8 cellular contexts compared by ENCODE assay signal in genomic region chr17:63405741-63406261, GRCh38. TPM values are rescaled to one million over a fixed set of nuclear protein-coding genes. Genes with fewer than 3 reads are reported as not detected.
DNase-seq lines count a peak whose midpoint lies in the region; ATAC-seq and TF ChIP-seq lines count a peak whose summit lies in the region.

No MANE protein-coding gene starts in this region.

- peak; percentile 38 for DNase-seq in NCI-H446 treated with DMSO at 0.1 percent for 48 hours (lab: John Stamatoyannopoulos, UW)
- DNase-seq in astrocyte of the spinal cord (ENCODE audit: low read depth, low spot score) = peak; percentile 85
- DNase-seq in inferior parietal cortex (ENCODE audit: extremely low spot score) = peak; percentile 79
- no peak for DNase-seq in testis
- no peak for DNase-seq in stimulated activated CD4-positive, alpha-beta T cell treated with anti-CD3 and anti-CD28 coated beads, Interleukin-2, amount 100 ng/mL, for 48 hours

- H3K9me3 ChIP-seq in testis = no peaks in the 10 kb centered on the region

- in situ Hi-C loops in astrocyte of the spinal cord (cut with HindIII; ENCODE audit: low sequenced_read_pairs) = no loop called here

- 82 to 83% methylated on average over 6 of the region's 6 CpGs for WGBS in testis, 2 donors

- TF ChIP-seq CTCF in C4-2B (conservative IDR thresholded peaks at IDR 0.05) = peak; percentile 83
- peak; percentile 69 for TF ChIP-seq CTCF in astrocyte of the spinal cord (IDR thresholded peaks at IDR 0.05; ENCODE audit: low read depth, low read length)
- peak; percentile 50 to 65 (median 50) for TF ChIP-seq CTCF in testis (IDR thresholded peaks at IDR 0.05)

- no peak for TF ChIP-seq POLR2A in testis (IDR thresholded peaks at IDR 0.05)

- H3K4me1 ChIP-seq in testis = no peaks in the 10 kb centered on the region

- H3K36me3 ChIP-seq in testis (ENCODE audit: low read depth, missing control alignments) = no peaks in the 10 kb centered on the region

- H3K4me3 ChIP-seq in astrocyte of the spinal cord (ENCODE audit: low read depth, low read length) (no peak overlapping the region), testis (no peak overlapping the region)

- no peak overlapping the region for H3K27ac ChIP-seq in C4-2B
- H3K27ac ChIP-seq in testis = no peak overlapping the region

- no peaks in the 10 kb centered on the region for H3K27me3 ChIP-seq in testis

- ATAC-seq in GM21529 (IDR thresholded peaks at IDR 0.05; ENCODE audit: unreplicated experiment) = peak; percentile 48
- ATAC-seq in GM19455 (IDR thresholded peaks at IDR 0.05; ENCODE audit: unreplicated experiment) = no peak

- intact Hi-C loops in testis (cut with DNase I; ENCODE audit: low total_unique reads) = loop anchor here (10.0 kb wide), 1 partner anchor 701 kb away; no protein-coding TSS in a partner anchor

RNA-seq across cellular contexts. Expression of gene CYB561, which starts 40.3 kb away (rescaled TPM):
- 10 to 100 TPM; 17.6 to 19.7 TPM for total RNA-seq in testis
- 20.7 TPM for polyA plus RNA-seq in testis (ENCODE audit: insufficient read depth, low read depth, low replicate concordance)

Comparison
In these comparisons a context has a peak if more than half of its experiments do, and no peak if none do; other contexts are left out.
1. DNase-seq: peak in NCI-H446 treated with DMSO at 0.1 percent for 48 hours (single experiment), astrocyte of the spinal cord (single experiment) and inferior parietal cortex (single experiment); none in testis (single experiment) and stimulated activated CD4-positive, alpha-beta T cell treated with anti-CD3 and anti-CD28 coated beads, Interleukin-2, amount 100 ng/mL, for 48 hours (0 of 2).
2. Peak in every context shown above with its lines, with median percentiles within 50 percentile points of each other: CTCF ChIP-seq.